Comparison of ENCODE assay signal across 34 cellular contexts in genomic region chr4:153282023-153282422, GRCh38.
"Had no signal": no experiment of that assay in that cellular context is flagged by ENCODE, and none has a peak within 500 bp of the region (broad histone marks: within the 10 kb centered on the region; RNA-seq: fewer than 3 reads in every experiment).

No MANE protein-coding gene starts in this region.

- ATAC-seq: activated CD4-positive, CD25-positive, alpha-beta regulatory T cell treated with anti-CD3 and anti-CD28 coated beads, Interleukin-2, amount 50 U/mL, for 24 hours; activated CD8-positive, alpha-beta T cell treated with anti-CD3 and anti-CD28 coated beads for 36 hours; activated naive CD8-positive, alpha-beta T cell treated with anti-CD3 and anti-CD28 coated beads, Interleukin-2, amount 50 U/mL, for 24 hours; activated T-cell treated with anti-CD3 and anti-CD28 coated beads, Interleukin-2, amount 50 U/mL, for 4 hours; activated T-helper 17 cell treated with anti-CD3 and anti-CD28 coated beads, Interleukin-2, amount 50 U/mL, for 72 hours; body of pancreas; esophagus mucosa; foreskin keratinocyte; gastrocnemius medialis; heart left ventricle had no signal

- H3K9me3 Mint-ChIP-seq: activated CD8-positive, alpha-beta T cell treated with anti-CD3 and anti-CD28 coated beads for 36 hours; activated naive CD4-positive, alpha-beta T cell treated with anti-CD3 and anti-CD28 coated beads, Interleukin-2, amount 50 U/mL, for 24 hours; activated T-helper 17 cell treated with anti-CD3 and anti-CD28 coated beads, Interleukin-2, amount 50 U/mL, for 72 hours had no signal

- H3K4me1 Mint-ChIP-seq: activated B cell treated with CpG ODN at 0.5 μM for 24 hours; activated naive CD8-positive, alpha-beta T cell treated with anti-CD3 and anti-CD28 coated beads, Interleukin-2, amount 50 U/mL, for 24 hours; endodermal cell had no signal

- H3K9me3 ChIP-seq: body of pancreas, colonic mucosa, gastrocnemius medialis had no signal

- H3K27ac ChIP-seq: adrenal gland, body of pancreas, breast epithelium, colonic mucosa, foreskin keratinocyte, gastrocnemius medialis, heart left ventricle, VCaP had no signal

- H3K4me3 ChIP-seq: adrenal gland, body of pancreas, breast epithelium, cardiac muscle cell, colonic mucosa, gastrocnemius medialis, heart left ventricle had no signal

- DNase-seq: activated B cell treated with CpG ODN at 0.5 μM for 24 hours; activated CD4-positive, alpha-beta T cell treated with anti-CD3 and anti-CD28 coated beads for 48 hours; activated CD4-positive, alpha-beta T cell treated with anti-CD3 and anti-CD28 coated beads, Interleukin-2, amount 50 U/mL, for 1 hour; activated CD4-positive, alpha-beta T cell treated with anti-CD3 and anti-CD28 coated beads, Interleukin-2, amount 50 U/mL, for 48 hours; activated CD8-positive, alpha-beta memory T cell treated with anti-CD3 and anti-CD28 coated beads for 24 hours; activated CD8-positive, alpha-beta T cell treated with anti-CD3 and anti-CD28 coated beads for 36 hours; activated effector memory CD4-positive, alpha-beta T cell treated with anti-CD3 and anti-CD28 coated beads, Interleukin-2, amount 50 U/mL, for 16 hours; activated naive CD4-positive, alpha-beta T cell treated with anti-CD3 and anti-CD28 coated beads for 36 hours; activated naive CD8-positive, alpha-beta T cell treated with anti-CD3 and anti-CD28 coated beads for 36 hours; activated naive CD8-positive, alpha-beta T cell treated with anti-CD3 and anti-CD28 coated beads, Interleukin-2, amount 50 U/mL, for 24 hours; activated T-cell treated with anti-CD3 and anti-CD28 coated beads, Interleukin-2, amount 50 U/mL, for 4 hours; adrenal gland; amygdala; aorta; body of pancreas; central memory CD4-positive, alpha-beta T cell; cerebellar nuclear complex; colonic mucosa; effector memory CD4-positive, alpha-beta T cell; endodermal cell; foreskin keratinocyte; gastrocnemius medialis; glutamatergic neuron; heart left ventricle; hypothalamus; T-helper 2 cell had no signal

- H3K27me3 ChIP-seq: adrenal gland, body of pancreas, breast epithelium, cardiac muscle cell, colonic mucosa, foreskin keratinocyte, gastrocnemius medialis, heart left ventricle had no signal

- H3K4me1 ChIP-seq: adrenal gland, body of pancreas, colonic mucosa, foreskin keratinocyte, gastrocnemius medialis had no signal

- H3K4me3 Mint-ChIP-seq: activated B cell treated with CpG ODN at 0.5 μM for 24 hours; activated CD8-positive, alpha-beta T cell treated with anti-CD3 and anti-CD28 coated beads for 36 hours; activated naive CD4-positive, alpha-beta T cell treated with anti-CD3 and anti-CD28 coated beads for 36 hours; activated naive CD4-positive, alpha-beta T cell treated with anti-CD3 and anti-CD28 coated beads, Interleukin-2, amount 50 U/mL, for 24 hours; activated naive CD8-positive, alpha-beta T cell treated with anti-CD3 and anti-CD28 coated beads for 36 hours; activated naive CD8-positive, alpha-beta T cell treated with anti-CD3 and anti-CD28 coated beads, Interleukin-2, amount 50 U/mL, for 24 hours; activated T-cell treated with anti-CD3 and anti-CD28 coated beads, Interleukin-2, amount 50 U/mL, for 4 hours; activated T-helper 17 cell treated with anti-CD3 and anti-CD28 coated beads, Interleukin-2, amount 50 U/mL, for 72 hours; endodermal cell had no signal

- FAIRE-seq: TTC549 had no signal

- H3K27ac Mint-ChIP-seq: activated B cell treated with CpG ODN at 0.5 μM for 24 hours; activated CD8-positive, alpha-beta T cell treated with anti-CD3 and anti-CD28 coated beads for 36 hours; activated naive CD4-positive, alpha-beta T cell treated with anti-CD3 and anti-CD28 coated beads for 36 hours; activated naive CD4-positive, alpha-beta T cell treated with anti-CD3 and anti-CD28 coated beads, Interleukin-2, amount 50 U/mL, for 24 hours; activated naive CD8-positive, alpha-beta T cell treated with anti-CD3 and anti-CD28 coated beads for 36 hours; activated naive CD8-positive, alpha-beta T cell treated with anti-CD3 and anti-CD28 coated beads, Interleukin-2, amount 50 U/mL, for 24 hours; activated T-helper 17 cell treated with anti-CD3 and anti-CD28 coated beads, Interleukin-2, amount 50 U/mL, for 72 hours; endodermal cell had no signal

- H3K36me3 ChIP-seq: breast epithelium, colonic mucosa had no signal

- H3K27me3 Mint-ChIP-seq: activated B cell treated with CpG ODN at 0.5 μM for 24 hours; activated CD8-positive, alpha-beta T cell treated with anti-CD3 and anti-CD28 coated beads for 36 hours; activated naive CD4-positive, alpha-beta T cell treated with anti-CD3 and anti-CD28 coated beads, Interleukin-2, amount 50 U/mL, for 24 hours; activated naive CD8-positive, alpha-beta T cell treated with anti-CD3 and anti-CD28 coated beads for 36 hours; activated naive CD8-positive, alpha-beta T cell treated with anti-CD3 and anti-CD28 coated beads, Interleukin-2, amount 50 U/mL, for 24 hours; activated T-helper 17 cell treated with anti-CD3 and anti-CD28 coated beads, Interleukin-2, amount 50 U/mL, for 72 hours had no signal
